21 cellular contexts compared by ENCODE assay signal in the genomic region with DNA sequence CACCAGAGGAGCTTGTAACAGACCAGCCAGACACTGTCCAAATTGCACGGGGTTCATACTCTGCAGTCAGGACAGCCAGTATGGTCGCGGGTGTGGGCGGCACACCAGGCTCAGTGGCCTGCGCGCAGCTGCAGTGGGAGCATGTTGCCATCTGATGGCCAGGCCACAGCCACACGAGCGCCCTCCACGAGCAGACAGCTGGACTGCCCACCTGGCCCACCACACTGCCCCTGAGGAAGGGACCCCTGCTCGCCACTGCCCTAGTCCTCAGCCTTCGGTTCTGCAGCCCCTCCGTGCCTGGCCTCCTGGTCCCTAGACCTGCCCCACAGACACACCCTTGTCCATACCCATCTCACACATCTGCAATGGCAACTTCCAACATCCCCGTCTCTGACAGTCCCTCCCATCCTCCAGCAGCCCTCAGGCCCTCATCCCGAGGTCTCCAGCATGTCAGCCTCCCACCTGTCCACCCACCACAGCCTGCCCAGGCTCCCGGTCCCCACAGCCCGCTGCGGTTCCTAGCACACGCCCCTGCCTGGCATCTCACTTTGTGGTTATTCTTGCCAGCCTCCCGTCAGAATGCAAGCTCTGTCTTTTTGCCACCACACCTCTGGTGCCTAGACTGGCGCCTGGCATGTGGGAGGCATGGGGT. TPM values are rescaled to one million over a fixed set of nuclear protein-coding genes. Genes with fewer than 3 reads are reported as not detected.
A peak's percentile ranks its signal among the peaks of the same experiment; 100 is the strongest.
DNase-seq lines count a peak whose midpoint lies in the region; ATAC-seq, FAIRE-seq and TF ChIP-seq lines count a peak whose summit lies in the region.
"Had no signal": no experiment of that assay in that cellular context is flagged by ENCODE, and none has a peak within 500 bp of the region (broad histone marks: within the 10 kb centered on the region; RNA-seq: fewer than 3 reads in every experiment).

No MANE protein-coding gene starts in this region.

- 90% methylated on average over 12 of the region's 20 CpGs; no CpG with 5 or more reads in 1 of the 2 experiments for WGBS in IMR-90 (ENCODE audit: extremely low coverage in 2 of 2, insufficient read length in 1 of 2), 2 experiments

- H3K4me2 ChIP-seq in IMR-90 (ENCODE audit: low read depth, low read length), result no peak overlapping the region

- no peak overlapping the region for H2AFZ ChIP-seq in IMR-90 (replicated peaks; ENCODE audit: low read length, poor library complexity)
- H2AFZ ChIP-seq: GM23248 had no signal

- H2BK120ac ChIP-seq in IMR-90 (ENCODE audit: low read depth, low read length), result no peak overlapping the region

- no peak overlapping the region for H4K8ac ChIP-seq in IMR-90 (ENCODE audit: low read depth in 2 of 2, low read length in 2 of 2)

- H3K79me1 ChIP-seq in IMR-90 (ENCODE audit: low read depth in 1 of 2, low read length in 2 of 2), result no peaks in the 10 kb centered on the region

- H3K36me3 ChIP-seq in IMR-90 (ENCODE audit: control insufficient read depth, insufficient read depth, low read length), result peaks cover 19% of the 10 kb centered on the region

- no peaks in the 10 kb centered on the region for H3K9me1 ChIP-seq in IMR-90 (ENCODE audit: insufficient read depth, low read length)

- no peaks in the 10 kb centered on the region for H3K9me3 Mint-ChIP-seq in naive B cell

- intact Hi-C loops in IMR-90 (cut with micrococcal nuclease), result no loop called here

- H3K4me3 ChIP-seq in IMR-90 (ENCODE audit: insufficient read depth, low read depth, low read length), result no peak overlapping the region
- H3K4me3 ChIP-seq: GM23248, SJSA1 had no signal

- in situ Hi-C loops in IMR-90 (cut with MboI; ENCODE audit: low sequenced_read_pairs), result no loop called here

- peaks cover 10 to 16% (median 14%) of the 10 kb centered on the region in 3 donors for H3K4me1 Mint-ChIP-seq in naive B cell

- H3K9ac ChIP-seq in IMR-90 (ENCODE audit: low read depth, low read length), result no peak overlapping the region
- H3K9ac ChIP-seq: GM23248 had no signal

- H3K18ac ChIP-seq in IMR-90 (ENCODE audit: low read depth, low read length), result no peak overlapping the region

- no peaks in the 10 kb centered on the region for H4K20me1 ChIP-seq in IMR-90 (ENCODE audit: insufficient read depth, low read length)

- no peak overlapping the region for H3K14ac ChIP-seq in IMR-90 (replicated peaks; ENCODE audit: low read depth, low read length)

- H4K5ac ChIP-seq in IMR-90 (ENCODE audit: low read depth, low read length), result no peak overlapping the region

- H3K27me3 ChIP-seq in IMR-90 (ENCODE audit: control insufficient read depth, insufficient read depth, low read length), result no peaks in the 10 kb centered on the region
- H3K27me3 ChIP-seq: SJSA1 had no signal

- dilution Hi-C loops in IMR-90 (cut with HindIII; ENCODE audit: low sequenced_read_pairs, unreplicated experiment), result no loop called here

- H3K4me3 Mint-ChIP-seq in naive B cell, result no peak overlapping the region
- H3K4me3 Mint-ChIP-seq: CD4-positive, alpha-beta memory T cell had no signal

- peak; percentile 87 for FAIRE-seq in urothelium cell line (lab: Jason Lieb, UNC)
- FAIRE-seq: HTR-8/SVneo had no signal

- BruUV-seq in IMR-90 (replicated peaks; lab: Mats Ljungman, UMichigan), result no TSS peak

- ATAC-seq in IMR-90 (ENCODE audit: low read depth), result no peak
- ATAC-seq in naive B cell (ENCODE audit: low read depth in 2 of 2), result no peak
- ATAC-seq: Panc1 had no signal

- H3K36me3 Mint-ChIP-seq in naive B cell, result no peaks in the 10 kb centered on the region

- H3K27ac Mint-ChIP-seq in naive B cell, result peak overlapping the region in 4 of 6 donors; percentile 16 to 86 (median 48)

- H3K56ac ChIP-seq in IMR-90 (ENCODE audit: extremely low read depth, insufficient read depth, low read length), result no peak overlapping the region

- CTCF ChIA-PET in IMR-90 (lab: Yijun Ruan, JAX), result interaction anchor here (1.4 kb wide), 1 partner anchor 134 kb away, joined by 3 read pairs; no protein-coding TSS in a partner anchor

- peak overlapping the region; percentile 15 for H2AK9ac ChIP-seq in IMR-90 (replicated peaks; ENCODE audit: low read depth, low read length, poor library complexity)

- TF ChIP-seq CTCF in IMR-90 (conservative IDR thresholded peaks at IDR 0.05; ENCODE audit: low read depth, low read length), result no peak

- TF ChIP-seq RAD21 in IMR-90 (IDR thresholded peaks at IDR 0.05; ENCODE audit: low read length), result no peak

- no peak for TF ChIP-seq POLR2A in IMR-90 (IDR thresholded peaks at IDR 0.05; ENCODE audit: low read depth, low read length)

- no peak overlapping the region for H3K27ac ChIP-seq in IMR-90 (ENCODE audit: insufficient read depth, low read length)
- H3K27ac ChIP-seq: GM23248, SJSA1 had no signal

- no peak overlapping the region for H2AK5ac ChIP-seq in IMR-90 (ENCODE audit: low read depth, low read length)

- H2BK20ac ChIP-seq in IMR-90 (ENCODE audit: low read depth, low read length), result no peak overlapping the region

- no peaks in the 10 kb centered on the region for H3K9me3 ChIP-seq in IMR-90 (ENCODE audit: control insufficient read depth, insufficient read depth, low read length)
- H3K9me3 ChIP-seq: Caco-2, SJSA1 had no signal

- H3K27me3 Mint-ChIP-seq in naive B cell, result peaks cover 0 to 9% (median 0%) of the 10 kb centered on the region in 3 donors
- H3K27me3 Mint-ChIP-seq: CD4-positive, alpha-beta memory T cell had no signal

- H4K91ac ChIP-seq in IMR-90 (ENCODE audit: insufficient read depth, low read depth, low read length), result no peak overlapping the region

- H3K23ac ChIP-seq in IMR-90 (ENCODE audit: low read depth, low read length), result no peak overlapping the region

- H3K4me1 ChIP-seq in IMR-90 (ENCODE audit: control insufficient read depth, insufficient read depth, low read length), result no peaks in the 10 kb centered on the region
- H3K4me1 ChIP-seq: Caco-2, SJSA1 had no signal

- no peak for DNase-seq in IMR-90
- peak; percentile 17 for DNase-seq in astrocyte of the hippocampus (ENCODE audit: low read depth, low spot score)
- no peak for DNase-seq in naive B cell
- no peak for DNase-seq in urothelium cell line (ENCODE audit: low spot score)
- DNase-seq in amniotic stem cell (lab: John Stamatoyannopoulos, UW), result no peak
- no peak for DNase-seq in stimulated activated CD8-positive, alpha-beta memory T cell treated with anti-CD3 and anti-CD28 coated beads, Interleukin-4, amount 100 ng/mL, for 48 hours
- no peak for DNase-seq in activated effector memory CD4-positive, alpha-beta T cell treated with anti-CD3 and anti-CD28 coated beads, Interleukin-2, amount 50 U/mL, for 16 hours
- DNase-seq: Caco-2; CD4-positive, alpha-beta memory T cell; DMS 273 treated with DMSO at 0.1 percent for 48 hours; GM23248; HCEC 1CT; MV-4-11; NCI-H1105 treated with DMSO at 0.1 percent for 48 hours; NCI-H226; NCI-H510A treated with DMSO at 0.1 percent for 48 hours; NCI-H774; NK-92 treated with Interleukin-12 subunit alpha and Interleukin-12 subunit beta, amount 100 ng/mL, for 24 hours had no signal

- no peak overlapping the region for H3K4ac ChIP-seq in IMR-90 (ENCODE audit: low read depth, low read length)

- POLR2A ChIA-PET in IMR-90 (lab: Charles Lee; ENCODE audit: unreplicated experiment), result no interaction called here

- no peak overlapping the region for H2BK15ac ChIP-seq in IMR-90 (ENCODE audit: low read depth, low read length)

- H2BK5ac ChIP-seq in IMR-90 (ENCODE audit: low read depth, low read length, poor library complexity, severe bottlenecking), result no peak overlapping the region

TF ChIP-seq in IMR-90, 13 proteins besides CTCF, POLR2A, EP300 and RAD21:
- TF ChIP-seq SMC3 (IDR thresholded peaks at IDR 0.05; ENCODE audit: low read depth, low read length), result no peak

RNA-seq across cellular contexts. Expression of a gene that starts 28.9 kb away (rescaled TPM):
- 5.6 and 6.1 TPM in 2 replicates for total RNA-seq in IMR-90 (2012; rRNA removed)
- polyA plus RNA-seq in IMR-90 (2012; rRNA removed) (82.6 and 106 TPM in 2 replicates), naive B cell (ENCODE audit: low read depth in 6 of 6) (1 to 10 TPM; 1.2 to 4.4 (median 2.5) TPM)
- 56.1 and 135 TPM in 2 replicates for polyA plus RNA-seq in IMR-90 (2012; cell fraction: cytosol; rRNA removed)
- polyA plus RNA-seq in IMR-90 (2012; cell fraction: nucleus; rRNA removed; ENCODE audit: low replicate concordance), result 100 and 222 TPM in 2 replicates

RNA-seq across cellular contexts. Expression of a gene that starts 44.1 kb away (rescaled TPM):
- total RNA-seq in IMR-90 (2012; rRNA removed), result 5.0 and 6.7 TPM in 2 replicates
- polyA plus RNA-seq in IMR-90 (2012; rRNA removed) (6.3 and 8.1 TPM in 2 replicates), naive B cell (ENCODE audit: low read depth in 6 of 6) (1 to 10 TPM in 4 of 6 donors, under 1 TPM in 1, not detected in 1; 0.36 to 1.7 (median 1.3) TPM)
- polyA plus RNA-seq in IMR-90 (2012; cell fraction: cytosol; rRNA removed), result 3.9 and 16.6 TPM in 2 replicates
- polyA plus RNA-seq in IMR-90 (2012; cell fraction: nucleus; rRNA removed; ENCODE audit: low replicate concordance), result 15.9 and 17.4 TPM in 2 replicates

RNA-seq across cellular contexts. Expression of a gene that starts 47.5 kb away (rescaled TPM):
- 5.8 and 6.8 TPM in 2 replicates for total RNA-seq in IMR-90 (2012; rRNA removed)
- 21.9 and 27.5 TPM in 2 replicates for polyA plus RNA-seq in IMR-90 (2012; rRNA removed)
- 19.5 and 22.3 TPM in 2 replicates for polyA plus RNA-seq in IMR-90 (2012; cell fraction: cytosol; rRNA removed)
- polyA plus RNA-seq in IMR-90 (2012; cell fraction: nucleus; rRNA removed; ENCODE audit: low replicate concordance), result 62.8 and 177 TPM in 2 replicates
- polyA plus RNA-seq in naive B cell (ENCODE audit: low read depth in 6 of 6), result 10 to 100 TPM; 17.7 to 29.3 (median 20.6) TPM

Comparison
In these comparisons a context has a peak if more than half of its experiments do, and no peak if none do; other contexts are left out.
1. RNA of a gene that starts 28.9 kb away (polyA plus RNA-seq): 56.1 to 222 TPM in IMR-90; 1.2 to 4.4 TPM in naive B cell; every median in the first group is over 10 times any median in the second.